In the genomic region with DNA sequence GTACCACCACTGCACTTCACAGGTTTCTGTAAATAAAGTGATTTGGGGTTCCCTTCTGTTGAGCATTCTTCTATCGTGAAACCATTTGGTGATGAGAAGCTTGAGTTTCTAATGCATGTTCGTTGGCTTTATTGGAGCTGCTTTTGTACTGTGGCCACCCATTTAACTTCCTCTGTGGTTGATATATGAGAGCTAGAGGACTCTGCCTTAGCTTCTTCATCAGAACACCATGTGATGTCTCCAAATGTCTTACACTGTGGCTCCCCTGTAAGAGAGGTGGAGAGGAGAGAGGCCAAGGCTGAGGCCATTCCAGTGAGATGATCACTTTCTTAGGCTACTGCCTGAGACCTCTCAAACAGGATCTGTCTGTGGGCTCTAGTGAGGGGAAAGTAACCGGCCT, we compare ENCODE assay signal across 1 cellular context.
TF ChIP-seq lines count a peak whose summit lies in the region.

No MANE protein-coding gene starts in this region.

TF ChIP-seq in HepG2, 621 proteins besides CTCF, POLR2A, EP300 and RAD21 (continued from another document):
- TF ChIP-seq, protein P1, sequence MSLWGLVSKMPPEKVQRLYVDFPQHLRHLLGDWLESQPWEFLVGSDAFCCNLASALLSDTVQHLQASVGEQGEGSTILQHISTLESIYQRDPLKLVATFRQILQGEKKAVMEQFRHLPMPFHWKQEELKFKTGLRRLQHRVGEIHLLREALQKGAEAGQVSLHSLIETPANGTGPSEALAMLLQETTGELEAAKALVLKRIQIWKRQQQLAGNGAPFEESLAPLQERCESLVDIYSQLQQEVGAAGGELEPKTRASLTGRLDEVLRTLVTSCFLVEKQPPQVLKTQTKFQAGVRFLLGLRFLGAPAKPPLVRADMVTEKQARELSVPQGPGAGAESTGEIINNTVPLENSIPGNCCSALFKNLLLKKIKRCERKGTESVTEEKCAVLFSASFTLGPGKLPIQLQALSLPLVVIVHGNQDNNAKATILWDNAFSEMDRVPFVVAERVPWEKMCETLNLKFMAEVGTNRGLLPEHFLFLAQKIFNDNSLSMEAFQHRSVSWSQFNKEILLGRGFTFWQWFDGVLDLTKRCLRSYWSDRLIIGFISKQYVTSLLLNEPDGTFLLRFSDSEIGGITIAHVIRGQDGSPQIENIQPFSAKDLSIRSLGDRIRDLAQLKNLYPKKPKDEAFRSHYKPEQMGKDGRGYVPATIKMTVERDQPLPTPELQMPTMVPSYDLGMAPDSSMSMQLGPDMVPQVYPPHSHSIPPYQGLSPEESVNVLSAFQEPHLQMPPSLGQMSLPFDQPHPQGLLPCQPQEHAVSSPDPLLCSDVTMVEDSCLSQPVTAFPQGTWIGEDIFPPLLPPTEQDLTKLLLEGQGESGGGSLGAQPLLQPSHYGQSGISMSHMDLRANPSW (CRISPR knock-in tag; IDR thresholded peaks at IDR 0.05; ENCODE audit: borderline replicate concordance), result no peak
- no peak for TF ChIP-seq ZNF607 (CRISPR knock-in tag; IDR thresholded peaks at IDR 0.05; ENCODE audit: borderline replicate concordance)
- TF ChIP-seq ZNF557 (CRISPR knock-in tag; IDR thresholded peaks at IDR 0.05), result no peak
- TF ChIP-seq XBP1 (CRISPR knock-in tag; IDR thresholded peaks at IDR 0.05), result no peak
- TF ChIP-seq, protein P2, sequence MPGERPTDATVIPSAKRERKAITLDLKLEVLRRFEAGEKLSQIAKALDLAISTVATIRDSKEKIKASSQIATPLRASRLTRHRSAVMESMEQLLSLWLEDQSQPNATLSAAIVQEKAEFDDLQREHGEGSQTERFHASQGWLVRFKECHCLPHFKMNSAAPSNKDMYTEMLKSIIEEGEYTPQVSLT (CRISPR knock-in tag; IDR thresholded peaks at IDR 0.05; ENCODE audit: borderline replicate concordance, low read depth), result no peak
- TF ChIP-seq ZNF335 (CRISPR knock-in tag; IDR thresholded peaks at IDR 0.05), result no peak
- TF ChIP-seq, protein P3, sequence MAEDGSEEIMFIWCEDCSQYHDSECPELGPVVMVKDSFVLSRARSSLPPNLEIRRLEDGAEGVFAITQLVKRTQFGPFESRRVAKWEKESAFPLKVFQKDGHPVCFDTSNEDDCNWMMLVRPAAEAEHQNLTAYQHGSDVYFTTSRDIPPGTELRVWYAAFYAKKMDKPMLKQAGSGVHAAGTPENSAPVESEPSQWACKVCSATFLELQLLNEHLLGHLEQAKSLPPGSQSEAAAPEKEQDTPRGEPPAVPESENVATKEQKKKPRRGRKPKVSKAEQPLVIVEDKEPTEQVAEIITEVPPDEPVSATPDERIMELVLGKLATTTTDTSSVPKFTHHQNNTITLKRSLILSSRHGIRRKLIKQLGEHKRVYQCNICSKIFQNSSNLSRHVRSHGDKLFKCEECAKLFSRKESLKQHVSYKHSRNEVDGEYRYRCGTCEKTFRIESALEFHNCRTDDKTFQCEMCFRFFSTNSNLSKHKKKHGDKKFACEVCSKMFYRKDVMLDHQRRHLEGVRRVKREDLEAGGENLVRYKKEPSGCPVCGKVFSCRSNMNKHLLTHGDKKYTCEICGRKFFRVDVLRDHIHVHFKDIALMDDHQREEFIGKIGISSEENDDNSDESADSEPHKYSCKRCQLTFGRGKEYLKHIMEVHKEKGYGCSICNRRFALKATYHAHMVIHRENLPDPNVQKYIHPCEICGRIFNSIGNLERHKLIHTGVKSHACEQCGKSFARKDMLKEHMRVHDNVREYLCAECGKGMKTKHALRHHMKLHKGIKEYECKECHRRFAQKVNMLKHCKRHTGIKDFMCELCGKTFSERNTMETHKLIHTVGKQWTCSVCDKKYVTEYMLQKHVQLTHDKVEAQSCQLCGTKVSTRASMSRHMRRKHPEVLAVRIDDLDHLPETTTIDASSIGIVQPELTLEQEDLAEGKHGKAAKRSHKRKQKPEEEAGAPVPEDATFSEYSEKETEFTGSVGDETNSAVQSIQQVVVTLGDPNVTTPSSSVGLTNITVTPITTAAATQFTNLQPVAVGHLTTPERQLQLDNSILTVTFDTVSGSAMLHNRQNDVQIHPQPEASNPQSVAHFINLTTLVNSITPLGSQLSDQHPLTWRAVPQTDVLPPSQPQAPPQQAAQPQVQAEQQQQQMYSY (CRISPR knock-in tag; IDR thresholded peaks at IDR 0.05), result no peak
TF ChIP-seq in HepG2: peak in this region for 0.
